8 cellular contexts compared by ENCODE assay signal in the genomic region with DNA sequence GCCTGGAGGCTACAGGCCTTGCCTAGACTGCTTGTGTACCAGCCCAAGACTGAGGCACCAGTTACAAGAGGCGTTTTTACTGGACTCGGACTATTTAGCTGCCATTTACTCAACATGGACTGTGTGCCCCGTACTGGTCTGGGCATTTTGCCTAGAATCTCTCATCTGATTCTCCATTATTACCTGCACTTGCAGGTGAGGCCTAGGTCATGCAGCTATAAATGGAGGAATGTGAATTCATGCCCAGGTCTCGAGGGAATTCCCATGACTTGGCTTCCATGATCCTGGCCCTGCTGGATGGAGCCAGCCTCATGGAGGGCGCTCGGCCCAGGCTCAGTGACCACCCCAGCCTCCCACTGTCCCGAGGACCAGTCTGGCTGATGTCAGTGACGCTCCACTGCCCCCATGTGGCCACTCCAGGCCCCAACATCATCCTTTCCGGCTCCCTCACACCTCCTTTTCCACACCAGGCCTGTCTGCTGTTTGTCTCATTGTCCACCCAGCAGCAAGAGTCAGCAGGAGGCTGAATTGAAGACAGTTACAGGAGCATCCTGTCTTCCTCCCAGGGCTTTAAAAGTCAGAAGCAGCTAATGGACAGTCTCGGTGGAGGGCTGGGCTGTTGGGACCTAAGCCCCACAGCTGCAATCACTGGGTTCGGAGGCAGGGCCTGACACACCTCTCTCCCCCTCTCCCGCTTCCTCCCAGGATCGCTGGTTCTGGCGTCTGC. TPM values are rescaled to one million over a fixed set of nuclear protein-coding genes. Genes with fewer than 3 reads are reported as not detected.
DNase-seq lines count a peak whose midpoint lies in the region; ATAC-seq and TF ChIP-seq lines count a peak whose summit lies in the region.

No MANE protein-coding gene starts in this region.

- peak; percentile 9 for DNase-seq in DMS114 treated with DMSO at 0.1 percent for 48 hours (lab: John Stamatoyannopoulos, UW; ENCODE audit: unreplicated experiment)
- DNase-seq in HT-29 (ENCODE audit: low spot score) = peak; percentile 93
- peak; percentile 80 for DNase-seq in RWPE1 (ENCODE audit: low spot score)
- peak; percentile 55 for DNase-seq in amniotic epithelial cell (ENCODE audit: low read depth)
- DNase-seq in left ventricle myocardium superior = peak; percentile 76
- DNase-seq in renal cortical epithelial cell (ENCODE audit: low read depth) = peak; percentile 61
- no peak for DNase-seq in effector CD4-positive, alpha-beta T cell

- ATAC-seq in left ventricle myocardium superior = peak; percentile 67
- ATAC-seq in HG03095 (IDR thresholded peaks at IDR 0.05; ENCODE audit: unreplicated experiment) = no peak

- intact Hi-C loops in left ventricle myocardium superior (cut with micrococcal nuclease) = no loop called here

- POLR2A ChIA-PET in RWPE1 (lab: Yijun Ruan, JAX; ENCODE audit: low non-redundant PET) = no interaction called here

- CTCF ChIA-PET in RWPE1 (lab: Yijun Ruan, JAX) = interaction anchor here (0.5 to 1.8 kb wide), 20 partner anchors 8 to 698 kb away, joined by 3 to 21 read pairs (median 3); no protein-coding TSS in a partner anchor

- peak overlapping the region; percentile 9 for H3K27ac ChIP-seq in RWPE1

- peak; percentile 93 for TF ChIP-seq CTCF in RWPE1 (conservative IDR thresholded peaks at IDR 0.05; ENCODE audit: low read depth)

RNA-seq across cellular contexts. Expression of a gene that starts 8.7 kb away (rescaled TPM):
- total RNA-seq in HT-29 (2014; rRNA removed; shearing (Covaris generic)) = 31.6 and 40.1 TPM in 2 replicates
- total RNA-seq in left ventricle myocardium superior (48.4 TPM), renal cortical epithelial cell (0.69 and 11.1 TPM in 2 replicates)

RNA-seq across cellular contexts. Expression of a gene that starts 15.4 kb away (rescaled TPM):
- 508 and 511 TPM in 2 replicates for total RNA-seq in HT-29 (2014; rRNA removed; shearing (Covaris generic))
- total RNA-seq in left ventricle myocardium superior = 34.6 TPM
- 199 and 503 TPM in 2 replicates for total RNA-seq in renal cortical epithelial cell

RNA-seq across cellular contexts. Expression of a gene that starts 23.0 kb away (rescaled TPM):
- total RNA-seq in HT-29 (2014; rRNA removed; shearing (Covaris generic)) = 0.37 and 0.81 TPM in 2 replicates
- total RNA-seq in left ventricle myocardium superior (not detected), renal cortical epithelial cell (not detected in 2 replicates)

RNA-seq across cellular contexts. Expression of a gene that starts 42.7 kb away (rescaled TPM):
- total RNA-seq in HT-29 (2014; rRNA removed; shearing (Covaris generic)) = 5.7 and 6.3 TPM in 2 replicates
- total RNA-seq in left ventricle myocardium superior (0.45 TPM), renal cortical epithelial cell (46.4 and 64.1 TPM in 2 replicates)
